1 cellular context compared by ENCODE assay signal in the genomic region with DNA sequence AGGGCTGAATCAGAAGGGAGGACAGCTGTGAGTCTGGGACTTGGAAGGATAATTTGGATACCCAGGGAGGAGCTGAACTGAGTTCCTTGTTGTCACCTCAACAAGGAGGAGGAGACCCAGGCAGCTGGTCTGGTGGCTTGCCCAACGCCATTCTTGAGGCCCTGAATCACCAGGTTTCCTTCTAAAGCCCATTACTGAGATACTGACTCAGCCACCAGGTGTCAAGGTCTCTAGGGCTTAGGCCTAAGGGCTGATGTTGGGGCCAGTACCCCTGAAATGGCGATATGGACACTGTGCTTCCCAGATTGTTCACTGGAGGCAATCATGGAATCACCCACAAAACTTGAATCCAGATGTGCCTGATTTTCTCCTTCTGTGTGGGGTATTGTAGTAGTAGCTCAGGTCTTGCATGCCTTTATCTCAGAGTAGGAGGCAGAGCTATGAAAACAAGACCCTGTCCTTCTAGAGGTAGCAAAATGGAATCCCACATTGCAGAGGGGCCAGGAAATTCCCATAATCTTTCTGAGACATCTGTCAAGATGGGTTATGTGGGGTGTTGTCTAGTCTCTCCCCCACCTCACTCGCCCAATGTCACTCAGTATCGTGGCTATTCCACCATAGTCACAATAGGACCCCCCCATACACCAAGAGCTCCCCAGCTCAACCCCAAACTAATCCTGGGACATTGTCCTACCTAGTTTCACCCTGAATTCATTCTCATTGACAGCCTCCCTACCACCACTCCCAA.
TF ChIP-seq lines count a peak whose summit lies in the region.

No MANE protein-coding gene starts in this region.

TF ChIP-seq in K562, 482 proteins besides CTCF, POLR2A, EP300 and RAD21:
- TF ChIP-seq NFATC3 (IDR thresholded peaks at IDR 0.05), result 0 out of 2 replicates have a peak, but pooled peaks have one; percentile 7
- no peak for TF ChIP-seq ZEB2 (IDR thresholded peaks at IDR 0.05)
- no peak for TF ChIP-seq FOXM1 (IDR thresholded peaks at IDR 0.05; ENCODE audit: low read depth)
- 0 out of 2 replicates have a peak, but pooled peaks have one; percentile 64 for TF ChIP-seq FOXM1 (CRISPR knock-in tag; IDR thresholded peaks at IDR 0.05; ENCODE audit: low read depth)
- 0 out of 2 replicates have a peak, but pooled peaks have one; percentile 34 for TF ChIP-seq POLR2AphosphoS5 (IDR thresholded peaks at IDR 0.05; ENCODE audit: control insufficient read depth, insufficient read depth, low read depth, low read length)
- peak; percentile 70 for TF ChIP-seq CBFA2T3 (IDR thresholded peaks at IDR 0.05)
- TF ChIP-seq SRF (CRISPR knock-in tag; IDR thresholded peaks at IDR 0.05), result no peak
- TF ChIP-seq, protein P1, sequence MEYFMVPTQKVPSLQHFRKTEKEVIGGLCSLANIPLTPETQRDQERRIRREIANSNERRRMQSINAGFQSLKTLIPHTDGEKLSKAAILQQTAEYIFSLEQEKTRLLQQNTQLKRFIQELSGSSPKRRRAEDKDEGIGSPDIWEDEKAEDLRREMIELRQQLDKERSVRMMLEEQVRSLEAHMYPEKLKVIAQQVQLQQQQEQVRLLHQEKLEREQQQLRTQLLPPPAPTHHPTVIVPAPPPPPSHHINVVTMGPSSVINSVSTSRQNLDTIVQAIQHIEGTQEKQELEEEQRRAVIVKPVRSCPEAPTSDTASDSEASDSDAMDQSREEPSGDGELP (CRISPR knock-in tag; IDR thresholded peaks at IDR 0.05; ENCODE audit: borderline replicate concordance), result peak; percentile 36; the same call in 1 of the 2 replicates
- TF ChIP-seq MAFF (IDR thresholded peaks at IDR 0.05; ENCODE audit: low read length), result peak; percentile 52; the same call in 1 of the 2 replicates
- TF ChIP-seq ZNF644 (tag; IDR thresholded peaks at IDR 0.05; ENCODE audit: low read depth), result no peak
- TF ChIP-seq MECOM (CRISPR knock-in tag; IDR thresholded peaks at IDR 0.05), result 0 out of 2 replicates have a peak, but pooled peaks have one; percentile 59
- TF ChIP-seq MAFK (IDR thresholded peaks at IDR 0.05; ENCODE audit: low read length), result peak; percentile 66
- TF ChIP-seq WHSC1 (IDR thresholded peaks at IDR 0.05; ENCODE audit: low read length), result no peak
- TF ChIP-seq CEBPG (CRISPR knock-in tag; IDR thresholded peaks at IDR 0.05), result peak; percentile 26; the same call in 1 of the 2 replicates
- TF ChIP-seq CEBPG (tag; conservative IDR thresholded peaks at IDR 0.05 in 1 of 2, IDR thresholded peaks at IDR 0.05 in 1 of 2), result no peak
- peak; percentile 73 for TF ChIP-seq NFE2 (IDR thresholded peaks at IDR 0.05; ENCODE audit: low read depth)
- TF ChIP-seq SMAD4 (CRISPR knock-in tag; conservative IDR thresholded peaks at IDR 0.05), result no peak; the same call in 1 of the 2 replicates
- TF ChIP-seq MEF2D (tag; conservative IDR thresholded peaks at IDR 0.05; ENCODE audit: low read depth), result no peak
- TF ChIP-seq, protein P2, sequence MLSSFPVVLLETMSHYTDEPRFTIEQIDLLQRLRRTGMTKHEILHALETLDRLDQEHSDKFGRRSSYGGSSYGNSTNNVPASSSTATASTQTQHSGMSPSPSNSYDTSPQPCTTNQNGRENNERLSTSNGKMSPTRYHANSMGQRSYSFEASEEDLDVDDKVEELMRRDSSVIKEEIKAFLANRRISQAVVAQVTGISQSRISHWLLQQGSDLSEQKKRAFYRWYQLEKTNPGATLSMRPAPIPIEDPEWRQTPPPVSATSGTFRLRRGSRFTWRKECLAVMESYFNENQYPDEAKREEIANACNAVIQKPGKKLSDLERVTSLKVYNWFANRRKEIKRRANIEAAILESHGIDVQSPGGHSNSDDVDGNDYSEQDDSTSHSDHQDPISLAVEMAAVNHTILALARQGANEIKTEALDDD (IDR thresholded peaks at IDR 0.05), result 0 out of 2 replicates have a peak, but pooled peaks have one; percentile 20
- 0 out of 4 replicates have a peak, but pooled peaks of 1 of the 2 experiments have one; percentile 13 for TF ChIP-seq HDAC1 (IDR thresholded peaks at IDR 0.05)
- TF ChIP-seq, protein P3, sequence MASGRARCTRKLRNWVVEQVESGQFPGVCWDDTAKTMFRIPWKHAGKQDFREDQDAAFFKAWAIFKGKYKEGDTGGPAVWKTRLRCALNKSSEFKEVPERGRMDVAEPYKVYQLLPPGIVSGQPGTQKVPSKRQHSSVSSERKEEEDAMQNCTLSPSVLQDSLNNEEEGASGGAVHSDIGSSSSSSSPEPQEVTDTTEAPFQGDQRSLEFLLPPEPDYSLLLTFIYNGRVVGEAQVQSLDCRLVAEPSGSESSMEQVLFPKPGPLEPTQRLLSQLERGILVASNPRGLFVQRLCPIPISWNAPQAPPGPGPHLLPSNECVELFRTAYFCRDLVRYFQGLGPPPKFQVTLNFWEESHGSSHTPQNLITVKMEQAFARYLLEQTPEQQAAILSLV (tag; IDR thresholded peaks at IDR 0.05), result peak; percentile 9; the same call in 1 of the 2 replicates
- TF ChIP-seq ZNF3 (CRISPR knock-in tag; IDR thresholded peaks at IDR 0.05), result no peak
- peak; percentile 18; the same call in 1 of the 2 replicates for TF ChIP-seq ZFX (CRISPR knock-in tag; IDR thresholded peaks at IDR 0.05)
- TF ChIP-seq, protein P4, sequence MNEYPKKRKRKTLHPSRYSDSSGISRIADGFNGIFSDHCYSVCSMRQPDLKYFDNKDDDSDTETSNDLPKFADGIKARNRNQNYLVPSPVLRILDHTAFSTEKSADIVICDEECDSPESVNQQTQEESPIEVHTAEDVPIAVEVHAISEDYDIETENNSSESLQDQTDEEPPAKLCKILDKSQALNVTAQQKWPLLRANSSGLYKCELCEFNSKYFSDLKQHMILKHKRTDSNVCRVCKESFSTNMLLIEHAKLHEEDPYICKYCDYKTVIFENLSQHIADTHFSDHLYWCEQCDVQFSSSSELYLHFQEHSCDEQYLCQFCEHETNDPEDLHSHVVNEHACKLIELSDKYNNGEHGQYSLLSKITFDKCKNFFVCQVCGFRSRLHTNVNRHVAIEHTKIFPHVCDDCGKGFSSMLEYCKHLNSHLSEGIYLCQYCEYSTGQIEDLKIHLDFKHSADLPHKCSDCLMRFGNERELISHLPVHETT (CRISPR knock-in tag; conservative IDR thresholded peaks at IDR 0.05 in 1 of 2, IDR thresholded peaks at IDR 0.05 in 1 of 2), result no peak
- TF ChIP-seq TRIM24 (IDR thresholded peaks at IDR 0.05), result no peak
- peak; percentile 68 for TF ChIP-seq MAFG (tag; conservative IDR thresholded peaks at IDR 0.05)
- TF ChIP-seq, protein P5, sequence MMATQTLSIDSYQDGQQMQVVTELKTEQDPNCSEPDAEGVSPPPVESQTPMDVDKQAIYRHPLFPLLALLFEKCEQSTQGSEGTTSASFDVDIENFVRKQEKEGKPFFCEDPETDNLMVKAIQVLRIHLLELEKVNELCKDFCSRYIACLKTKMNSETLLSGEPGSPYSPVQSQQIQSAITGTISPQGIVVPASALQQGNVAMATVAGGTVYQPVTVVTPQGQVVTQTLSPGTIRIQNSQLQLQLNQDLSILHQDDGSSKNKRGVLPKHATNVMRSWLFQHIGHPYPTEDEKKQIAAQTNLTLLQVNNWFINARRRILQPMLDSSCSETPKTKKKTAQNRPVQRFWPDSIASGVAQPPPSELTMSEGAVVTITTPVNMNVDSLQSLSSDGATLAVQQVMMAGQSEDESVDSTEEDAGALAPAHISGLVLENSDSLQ (IDR thresholded peaks at IDR 0.05), result peak; percentile 27; the same call in 1 of the 2 replicates
- TF ChIP-seq, protein P6, sequence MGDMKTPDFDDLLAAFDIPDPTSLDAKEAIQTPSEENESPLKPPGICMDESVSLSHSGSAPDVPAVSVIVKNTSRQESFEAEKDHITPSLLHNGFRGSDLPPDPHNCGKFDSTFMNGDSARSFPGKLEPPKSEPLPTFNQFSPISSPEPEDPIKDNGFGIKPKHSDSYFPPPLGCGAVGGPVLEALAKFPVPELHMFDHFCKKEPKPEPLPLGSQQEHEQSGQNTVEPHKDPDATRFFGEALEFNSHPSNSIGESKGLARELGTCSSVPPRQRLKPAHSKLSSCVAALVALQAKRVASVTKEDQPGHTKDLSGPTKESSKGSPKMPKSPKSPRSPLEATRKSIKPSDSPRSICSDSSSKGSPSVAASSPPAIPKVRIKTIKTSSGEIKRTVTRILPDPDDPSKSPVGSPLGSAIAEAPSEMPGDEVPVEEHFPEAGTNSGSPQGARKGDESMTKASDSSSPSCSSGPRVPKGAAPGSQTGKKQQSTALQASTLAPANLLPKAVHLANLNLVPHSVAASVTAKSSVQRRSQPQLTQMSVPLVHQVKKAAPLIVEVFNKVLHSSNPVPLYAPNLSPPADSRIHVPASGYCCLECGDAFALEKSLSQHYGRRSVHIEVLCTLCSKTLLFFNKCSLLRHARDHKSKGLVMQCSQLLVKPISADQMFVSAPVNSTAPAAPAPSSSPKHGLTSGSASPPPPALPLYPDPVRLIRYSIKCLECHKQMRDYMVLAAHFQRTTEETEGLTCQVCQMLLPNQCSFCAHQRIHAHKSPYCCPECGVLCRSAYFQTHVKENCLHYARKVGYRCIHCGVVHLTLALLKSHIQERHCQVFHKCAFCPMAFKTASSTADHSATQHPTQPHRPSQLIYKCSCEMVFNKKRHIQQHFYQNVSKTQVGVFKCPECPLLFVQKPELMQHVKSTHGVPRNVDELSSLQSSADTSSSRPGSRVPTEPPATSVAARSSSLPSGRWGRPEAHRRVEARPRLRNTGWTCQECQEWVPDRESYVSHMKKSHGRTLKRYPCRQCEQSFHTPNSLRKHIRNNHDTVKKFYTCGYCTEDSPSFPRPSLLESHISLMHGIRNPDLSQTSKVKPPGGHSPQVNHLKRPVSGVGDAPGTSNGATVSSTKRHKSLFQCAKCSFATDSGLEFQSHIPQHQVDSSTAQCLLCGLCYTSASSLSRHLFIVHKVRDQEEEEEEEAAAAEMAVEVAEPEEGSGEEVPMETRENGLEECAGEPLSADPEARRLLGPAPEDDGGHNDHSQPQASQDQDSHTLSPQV (IDR thresholded peaks at IDR 0.05), result peak; percentile 58
- no peak for TF ChIP-seq ZNF79 (CRISPR knock-in tag; IDR thresholded peaks at IDR 0.05; ENCODE audit: low read depth)
- TF ChIP-seq, protein P7, sequence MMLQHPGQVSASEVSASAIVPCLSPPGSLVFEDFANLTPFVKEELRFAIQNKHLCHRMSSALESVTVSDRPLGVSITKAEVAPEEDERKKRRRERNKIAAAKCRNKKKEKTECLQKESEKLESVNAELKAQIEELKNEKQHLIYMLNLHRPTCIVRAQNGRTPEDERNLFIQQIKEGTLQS (IDR thresholded peaks at IDR 0.05), result peak; percentile 43; the same call in 1 of the 2 replicates
- TF ChIP-seq, protein P7 (CRISPR knock-in tag; conservative IDR thresholded peaks at IDR 0.05), result no peak
- TF ChIP-seq TAF7 (tag; IDR thresholded peaks at IDR 0.05), result no peak
- peak; percentile 95 for TF ChIP-seq ZNF316 (IDR thresholded peaks at IDR 0.05)
- peak; percentile 33; the same call in 1 of the 2 replicates for TF ChIP-seq ARID1B (IDR thresholded peaks at IDR 0.05)
- TF ChIP-seq C11orf30 (IDR thresholded peaks at IDR 0.05; ENCODE audit: low read depth), result peak; percentile 92
- TF ChIP-seq, protein P8, sequence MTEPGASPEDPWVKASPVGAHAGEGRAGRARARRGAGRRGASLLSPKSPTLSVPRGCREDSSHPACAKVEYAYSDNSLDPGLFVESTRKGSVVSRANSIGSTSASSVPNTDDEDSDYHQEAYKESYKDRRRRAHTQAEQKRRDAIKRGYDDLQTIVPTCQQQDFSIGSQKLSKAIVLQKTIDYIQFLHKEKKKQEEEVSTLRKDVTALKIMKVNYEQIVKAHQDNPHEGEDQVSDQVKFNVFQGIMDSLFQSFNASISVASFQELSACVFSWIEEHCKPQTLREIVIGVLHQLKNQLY (CRISPR knock-in tag; conservative IDR thresholded peaks at IDR 0.05), result no peak
- 0 out of 2 replicates have a peak, but pooled peaks have one; percentile 7 for TF ChIP-seq CXXC5 (CRISPR knock-in tag; IDR thresholded peaks at IDR 0.05)
- peak in 1 of 3 experiments; percentile 63 for TF ChIP-seq YY1 (IDR thresholded peaks at IDR 0.05; ENCODE audit: borderline replicate concordance in 1 of 3, control insufficient read depth in 1 of 3, extremely low read depth in 1 of 3, insufficient read depth in 3 of 3, insufficient read length in 1 of 3, insufficient replicate concordance in 2 of 3, low read depth in 1 of 3, low read length in 2 of 3)
- 0 out of 2 replicates have a peak, but pooled peaks have one; percentile 15 for TF ChIP-seq PHF8 (IDR thresholded peaks at IDR 0.05; ENCODE audit: borderline replicate concordance, low read length)
- TF ChIP-seq CBFA2T2 (conservative IDR thresholded peaks at IDR 0.05), result peak; percentile 60
- TF ChIP-seq, protein P9, sequence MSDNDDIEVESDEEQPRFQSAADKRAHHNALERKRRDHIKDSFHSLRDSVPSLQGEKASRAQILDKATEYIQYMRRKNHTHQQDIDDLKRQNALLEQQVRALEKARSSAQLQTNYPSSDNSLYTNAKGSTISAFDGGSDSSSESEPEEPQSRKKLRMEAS (CRISPR knock-in tag; IDR thresholded peaks at IDR 0.05), result peak; percentile 62
- TF ChIP-seq ZBED1 (IDR thresholded peaks at IDR 0.05), result 0 out of 2 replicates have a peak, but pooled peaks have one; percentile 68
- peak; percentile 28; the same call in 1 of the 2 replicates for TF ChIP-seq CREM (IDR thresholded peaks at IDR 0.05; ENCODE audit: low read depth)
- TF ChIP-seq NCOR1 (IDR thresholded peaks at IDR 0.05), result peak; percentile 13; the same call in 1 of the 2 replicates
- TF ChIP-seq HSF4 (CRISPR knock-in tag; IDR thresholded peaks at IDR 0.05; ENCODE audit: borderline replicate concordance), result peak; percentile 17; the same call in 1 of the 2 replicates
- no peak for TF ChIP-seq BRD4 (IDR thresholded peaks at IDR 0.05)
- TF ChIP-seq TCF3 (CRISPR knock-in tag; IDR thresholded peaks at IDR 0.05), result peak; percentile 27; the same call in 1 of the 2 replicates
- TF ChIP-seq RBM39 (optimal IDR thresholded peaks at IDR 0.05; ENCODE audit: low read depth, low read length), result no peak
- TF ChIP-seq MAZ (CRISPR knock-in tag; conservative IDR thresholded peaks at IDR 0.05 in 1 of 2, IDR thresholded peaks at IDR 0.05 in 1 of 2), result peak in 1 of 2 experiments; percentile 9; a peak in 1 of 4 replicates
- no peak for TF ChIP-seq MIER1 (IDR thresholded peaks at IDR 0.05; ENCODE audit: low read depth)
- 0 out of 4 replicates have a peak, but pooled peaks of 1 of the 2 experiments have one; percentile 45 for TF ChIP-seq FOXA3 (CRISPR knock-in tag; conservative IDR thresholded peaks at IDR 0.05 in 1 of 2, IDR thresholded peaks at IDR 0.05 in 1 of 2)
